In genomic region chr11:76238551-76238950, GRCh38 we compare ENCODE assay signal across 16 cellular contexts. TPM values are rescaled to one million over a fixed set of nuclear protein-coding genes. Genes with fewer than 3 reads are reported as not detected.
A peak's percentile ranks its signal among the peaks of the same experiment; 100 is the strongest.
DNase-seq lines count a peak whose midpoint lies in the region; ATAC-seq and TF ChIP-seq lines count a peak whose summit lies in the region.
"Had no signal": no experiment of that assay in that cellular context is flagged by ENCODE, and none has a peak within 500 bp of the region (broad histone marks: within the 10 kb centered on the region; RNA-seq: fewer than 3 reads in every experiment).

No MANE protein-coding gene starts in this region.

- no peaks in the 10 kb centered on the region for H4K20me1 ChIP-seq in Karpas-422 (ENCODE audit: insufficient read depth, low read depth, low read length)

- TF ChIP-seq CTCF in mesothelial cell of epicardium (IDR thresholded peaks at IDR 0.05; ENCODE audit: unreplicated experiment): no peak

- H3K9me3 Mint-ChIP-seq in mesothelial cell of epicardium: no peaks in the 10 kb centered on the region

- no peaks in the 10 kb centered on the region for H3K9me3 ChIP-seq in SJCRH30 (replicated peaks)
- H3K9me3 ChIP-seq in aorta (ENCODE audit: control insufficient read depth, low read length): no peaks in the 10 kb centered on the region
- no peaks in the 10 kb centered on the region for H3K9me3 ChIP-seq in Karpas-422 (ENCODE audit: low read length)

- H3K79me2 ChIP-seq in Karpas-422 (ENCODE audit: low read length): no peaks in the 10 kb centered on the region

- H3K4me1 ChIP-seq in SJCRH30 (peaks cover 16% of the 10 kb centered on the region; the same call in 1 of the 2 replicates), aorta (ENCODE audit: control insufficient read depth in 1 of 2, insufficient read depth in 2 of 2, low read length in 2 of 2) (no peaks in the 10 kb centered on the region), Karpas-422 (ENCODE audit: low read length) (peaks cover 21% of the 10 kb centered on the region)

- no peak overlapping the region for H3K4me3 Mint-ChIP-seq in mesothelial cell of epicardium

- peaks cover 8% of the 10 kb centered on the region for H3K27me3 Mint-ChIP-seq in mesothelial cell of epicardium (ENCODE audit: low read depth)

- whole genome bisulfite sequencing in aorta, 2 donors: 71 to 86% methylated on average over 6 of the region's 6 CpGs

- no peaks in the 10 kb centered on the region for H3K9me2 ChIP-seq in Karpas-422 (replicated peaks; ENCODE audit: insufficient read depth, low read length)

- intact Hi-C loops in aorta (cut with DNase I): no loop called here

- H3K27me3 ChIP-seq in SJCRH30 (no peaks in the 10 kb centered on the region), aorta (ENCODE audit: control insufficient read depth in 1 of 2, insufficient read depth in 2 of 2, low read length in 1 of 2) (no peaks in the 10 kb centered on the region), Karpas-422 (ENCODE audit: low read length) (no peaks in the 10 kb centered on the region; the same call in 1 of the 2 replicates)

- H3K9ac ChIP-seq in Karpas-422 (ENCODE audit: low read length): no peak overlapping the region

- no peak overlapping the region for H3K4me2 ChIP-seq in Karpas-422 (ENCODE audit: low read depth, low read length, poor library complexity, severe bottlenecking)

- no peaks in the 10 kb centered on the region for H3K36me3 ChIP-seq in SJCRH30
- H3K36me3 ChIP-seq in aorta (ENCODE audit: control insufficient read depth in 1 of 2, insufficient read depth in 2 of 2, low read length in 1 of 2): no peaks in the 10 kb centered on the region
- no peaks in the 10 kb centered on the region for H3K36me3 ChIP-seq in Karpas-422 (ENCODE audit: insufficient read depth, low read length)

- ATAC-seq in aorta (ENCODE audit: low FRiP score): no peak
- no peak for ATAC-seq in GM19328 (IDR thresholded peaks at IDR 0.05; ENCODE audit: unreplicated experiment)

- peaks cover 11% of the 10 kb centered on the region for H3K4me1 Mint-ChIP-seq in mesothelial cell of epicardium

- DNase-seq in NCI-H526 (lab: John Stamatoyannopoulos, UW): peak; percentile 27 to 35
- no peak for DNase-seq in NCI-H526 treated with DMSO at 0.1 percent for 48 hours (lab: John Stamatoyannopoulos, UW)
- DNase-seq in SJCRH30: peak; percentile 66 to 68
- DNase-seq in mesothelial cell of epicardium (ENCODE audit: low spot score in 2 of 2, unreplicated experiment in 2 of 2): no peak
- peak; percentile 40 to 69 for DNase-seq in aorta
- no peak for DNase-seq in cerebellar nuclear complex (lab: John Stamatoyannopoulos, UW)
- DNase-seq in Karpas-422: no peak
- DNase-seq: AML-193, C1 segment of cervical spinal cord, DMS79, NCI-H2081 treated with DMSO at 0.1 percent for 48 hours had no signal

- peak overlapping the region; percentile 39 for H3K27ac Mint-ChIP-seq in mesothelial cell of epicardium
- H3K27ac Mint-ChIP-seq: H9 had no signal

- no peaks in the 10 kb centered on the region for H3K36me3 Mint-ChIP-seq in mesothelial cell of epicardium

- H3K4me3 ChIP-seq in SJCRH30 (no peak overlapping the region), aorta (ENCODE audit: low read length in 2 of 2) (no peak overlapping the region), Karpas-422 (ENCODE audit: low read length) (no peak overlapping the region)

- H2AFZ ChIP-seq in Karpas-422 (ENCODE audit: low read length): no peak overlapping the region

- H3K27ac ChIP-seq in SJCRH30: peak overlapping the region; percentile 44
- no peak overlapping the region for H3K27ac ChIP-seq in aorta (ENCODE audit: low read depth in 1 of 2, low read length in 2 of 2)
- no peak overlapping the region for H3K27ac ChIP-seq in Karpas-422 (ENCODE audit: low read length)

RNA-seq across cellular contexts. Expression of gene WNT11, which starts 32.2 kb away (rescaled TPM):
- 26.8 and 27.5 TPM in 2 replicates for total RNA-seq in SJCRH30 (2014; rRNA removed; shearing (Covaris generic))
- total RNA-seq in mesothelial cell of epicardium: 22.5 to 24.1 TPM (median 22.8 TPM) in 3 replicates
- total RNA-seq in aorta: 10 to 100 TPM in 1 of 2 donors, 1 to 10 TPM in 1; 7.4 to 30.0 TPM
- under 1 TPM; 0.25 to 0.87 TPM for polyA plus RNA-seq in aorta
- total RNA-seq in Karpas-422 (2014; rRNA removed; shearing (Covaris generic); ENCODE audit: low replicate concordance): 0.07 and 0.30 TPM in 2 replicates
- total RNA-seq: H9, MCF 10A, OCI-LY7 had no signal
- polyA plus RNA-seq: AG04450 had no signal

Comparison
In these comparisons a context has a peak if more than half of its experiments do, and no peak if none do; other contexts are left out.
1. DNase-seq: peak in NCI-H526 (2 of 2), SJCRH30 (2 of 2) and aorta (2 of 2); none in NCI-H526 treated with DMSO at 0.1 percent for 48 hours (single experiment), mesothelial cell of epicardium (0 of 2), cerebellar nuclear complex (0 of 2) and Karpas-422 (single experiment).